ENCODE assay signal across 8 cellular contexts in genomic region chr5:179698935-179699639, GRCh38. TPM values are rescaled to one million over a fixed set of nuclear protein-coding genes. Genes with fewer than 3 reads are reported as not detected.
DNase-seq lines count a peak whose midpoint lies in the region; ATAC-seq and TF ChIP-seq lines count a peak whose summit lies in the region.

CANX (plus strand) TSS chr5:179698967; CDS start chr5:179705682, 6,715 bp downstream.

- ATAC-seq in GM18873 (IDR thresholded peaks at IDR 0.05; ENCODE audit: low FRiP score, unreplicated experiment) (peak; percentile 0), HG03521 (IDR thresholded peaks at IDR 0.05; ENCODE audit: unreplicated experiment) (peak; percentile 6), GM21367 (IDR thresholded peaks at IDR 0.05; ENCODE audit: unreplicated experiment) (no peak)

- H3K27ac ChIP-seq in angular gyrus (ENCODE audit: low read depth, low read length): peak within 1 kb of the TSS; percentile 95
- peak within 1 kb of the TSS; percentile 97 for H3K27ac ChIP-seq in skeletal muscle tissue (ENCODE audit: low read depth, low read length)

- H3K9me3 ChIP-seq in skeletal muscle tissue (ENCODE audit: control insufficient read depth in 3 of 3, low read length in 3 of 3): no peaks in the 10 kb centered on the region

- H3K36me3 ChIP-seq in skeletal muscle tissue (ENCODE audit: control insufficient read depth in 3 of 3, insufficient read depth in 3 of 3, low read length in 3 of 3): no peaks in the 10 kb centered on the region

- TF ChIP-seq CTCF in GM20000 (IDR thresholded peaks at IDR 0.05; ENCODE audit: extremely low read depth, missing control alignments): no peak

- DNase-seq in GM20000 (ENCODE audit: low spot score): no peak
- no peak for DNase-seq in EL

- peak within 1 kb of the TSS; percentile 97 for H3K4me3 ChIP-seq in iPS-11a (ENCODE audit: low read depth, low read length)
- H3K4me3 ChIP-seq in skeletal muscle tissue (ENCODE audit: low read length in 3 of 3): peak within 1 kb of the TSS; percentile 91 to 94 (median 93)

- peaks cover 13 to 32% (median 21%) of the 10 kb centered on the region in 3 donors for H3K4me1 ChIP-seq in skeletal muscle tissue (ENCODE audit: control insufficient read depth in 3 of 3, insufficient read depth in 3 of 3, low read length in 3 of 3)

- no peaks in the 10 kb centered on the region for H3K27me3 ChIP-seq in skeletal muscle tissue (ENCODE audit: control insufficient read depth in 3 of 3, insufficient read depth in 3 of 3, low read length in 3 of 3)

- peak within 1 kb of the TSS; percentile 92 to 98 (median 95) for H3K9ac ChIP-seq in skeletal muscle tissue (ENCODE audit: low read depth in 1 of 3, low read length in 3 of 3)

RNA-seq across cellular contexts. Expression of gene CANX, which starts in this region (rescaled TPM):
- 259 TPM for total RNA-seq in skeletal muscle tissue
